Comparison of ENCODE assay signal across 24 cellular contexts in the genomic region with DNA sequence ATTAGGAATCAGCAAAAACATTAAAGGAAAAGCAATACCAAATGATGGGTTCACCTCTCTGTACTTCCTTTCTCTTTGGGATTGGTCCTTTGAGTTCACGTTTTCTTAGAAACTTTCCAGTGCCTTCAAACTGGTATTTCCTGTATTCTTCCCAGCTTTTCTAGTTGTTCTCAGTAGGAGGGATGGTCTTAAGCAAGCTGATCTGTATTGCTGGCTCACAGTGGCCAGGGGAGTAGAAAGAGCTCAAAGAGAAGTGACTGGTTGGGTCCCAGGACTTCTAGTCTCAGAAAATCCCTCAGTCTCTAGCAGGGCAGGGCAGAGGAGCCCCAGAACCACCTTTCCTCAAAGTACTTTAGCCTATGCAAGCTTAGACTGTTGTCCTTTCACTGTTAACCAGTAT. TPM values are rescaled to one million over a fixed set of nuclear protein-coding genes. Genes with fewer than 3 reads are reported as not detected.
A peak's percentile ranks its signal among the peaks of the same experiment; 100 is the strongest.
DNase-seq lines count a peak whose midpoint lies in the region; ATAC-seq, FAIRE-seq and TF ChIP-seq lines count a peak whose summit lies in the region.
"Had no signal": no experiment of that assay in that cellular context is flagged by ENCODE, and none has a peak within 500 bp of the region (broad histone marks: within the 10 kb centered on the region; RNA-seq: fewer than 3 reads in every experiment).

No MANE protein-coding gene starts in this region.

- no peak overlapping the region for H4K8ac ChIP-seq in H1 (ENCODE audit: extremely low read depth, insufficient read depth, low read length)

- H3K79me2 ChIP-seq in H1 (ENCODE audit: control insufficient read depth in 1 of 2, insufficient read depth in 2 of 2, low read length in 2 of 2): no peaks in the 10 kb centered on the region

- no peak for FAIRE-seq in H1 (lab: Jason Lieb, UNC)
- FAIRE-seq: A204.1, GM12878, HepG2 had no signal

- WGBS in HUES64: 45% methylated on average over 1 of the region's 1 CpG
- 45% methylated on average over 1 of the region's 1 CpG; no CpG with 5 or more reads in 1 of the 2 experiments for WGBS in H1 (ENCODE audit: extremely low coverage in 1 of 2, insufficient coverage in 1 of 2, insufficient read length in 1 of 2, insufficient replicate concordance in 2 of 2, low coverage in 1 of 2, low lambda C conversion rate in 2 of 2, missing lambda C conversion rate in 1 of 2), 2 experiments

- no peak for TF ChIP-seq EP300 in H1 (IDR thresholded peaks at IDR 0.05; ENCODE audit: borderline replicate concordance in 1 of 2, low read depth in 2 of 2, low read length in 2 of 2)

- no peak overlapping the region for H3K4ac ChIP-seq in H1 (replicated peaks; ENCODE audit: insufficient read length, low read depth, low read length)

- no peaks in the 10 kb centered on the region for H3K4me1 ChIP-seq in HUES64 (ENCODE audit: insufficient read depth, low read length)
- peaks cover 0 to 4% (median 1%) of the 10 kb centered on the region in 4 experiments; a peak in 1 of 7 replicates for H3K4me1 ChIP-seq in H1 (replicated peaks in 1 of 4; ENCODE audit: control insufficient read depth in 3 of 4, insufficient read depth in 4 of 4, low read length in 3 of 4)
- H3K4me1 ChIP-seq in naive thymus-derived CD4-positive, alpha-beta T cell (ENCODE audit: control insufficient read depth in 2 of 2, insufficient read depth in 2 of 2, low read length in 2 of 2): no peaks in the 10 kb centered on the region
- H3K4me1 ChIP-seq: BLaER1 had no signal

- no peak overlapping the region for H4K91ac ChIP-seq in H1 (replicated peaks; ENCODE audit: insufficient read length, low read length)

- no peak overlapping the region for H4K5ac ChIP-seq in H1 (ENCODE audit: insufficient read length, low read depth, low read length)

- no peak overlapping the region for H3K4me3 Mint-ChIP-seq in stimulated activated memory B cell treated with anti-CD40 and anti-IgM and Interleukin-4, amounts not matched to agents 10 μg/mL and 1 μg/mL and 100 μg/mL, for 72 hours
- H3K4me3 Mint-ChIP-seq in naive thymus-derived CD4-positive, alpha-beta T cell: no peak overlapping the region
- H3K4me3 Mint-ChIP-seq: CD4-positive, CD25-positive, alpha-beta regulatory T cell had no signal

- no peak overlapping the region for H2BK5ac ChIP-seq in H1 (ENCODE audit: low read depth, low read length)

- no peak overlapping the region for H3K14ac ChIP-seq in H1 (ENCODE audit: insufficient read length)

- TF ChIP-seq POLR2A in H1 (IDR thresholded peaks at IDR 0.05; ENCODE audit: control extremely low read depth in 1 of 2, low read depth in 2 of 2, low read length in 2 of 2): no peak

- H2BK15ac ChIP-seq in H1 (ENCODE audit: low read length): no peak overlapping the region

- H3K23me2 ChIP-seq in H1 (ENCODE audit: low read depth, low read length): no peaks in the 10 kb centered on the region

- no peak for TF ChIP-seq RAD21 in H1 (IDR thresholded peaks at IDR 0.05 in 1 of 2, conservative IDR thresholded peaks at IDR 0.05 in 1 of 2; ENCODE audit: low read depth in 2 of 2, low read length in 2 of 2)

- peak overlapping the region in 1 of 2 experiments; percentile 29; a peak in 1 of 4 replicates for H3K4me2 ChIP-seq in H1 (ENCODE audit: insufficient read depth in 1 of 2, low read depth in 2 of 2, low read length in 2 of 2)
- H3K4me2 ChIP-seq: BLaER1 had no signal

- H3K36me3 ChIP-seq in HUES64 (ENCODE audit: insufficient read depth, low read length) (no peaks in the 10 kb centered on the region), H1 (ENCODE audit: control insufficient read depth in 2 of 4, insufficient read depth in 4 of 4, low read length in 3 of 4) (no peaks in the 10 kb centered on the region)
- no peaks in the 10 kb centered on the region for H3K36me3 ChIP-seq in naive thymus-derived CD4-positive, alpha-beta T cell (ENCODE audit: control insufficient read depth in 2 of 3, insufficient read depth in 3 of 3, low read length in 3 of 3)
- H3K36me3 ChIP-seq: BLaER1 had no signal

- H3K56ac ChIP-seq in H1 (replicated peaks; ENCODE audit: insufficient read length, low read depth, low read length): no peak overlapping the region

- H3K9me3 ChIP-seq in HUES64 (ENCODE audit: insufficient read depth, low read depth, low read length) (peaks cover 8% of the 10 kb centered on the region; the same call in 1 of the 2 replicates), H1 (ENCODE audit: insufficient read depth in 2 of 2, low read depth in 1 of 2, low read length in 1 of 2) (peaks cover 0 to 2% of the 10 kb centered on the region in 2 experiments; a peak in 2 of 4 replicates)
- no peaks in the 10 kb centered on the region for H3K9me3 ChIP-seq in naive thymus-derived CD4-positive, alpha-beta T cell (ENCODE audit: control insufficient read depth in 2 of 3, low read length in 3 of 3)

- H3K27me3 Mint-ChIP-seq in stimulated activated memory B cell treated with anti-CD40 and anti-IgM and Interleukin-4, amounts not matched to agents 10 μg/mL and 1 μg/mL and 100 μg/mL, for 72 hours: no peaks in the 10 kb centered on the region
- H3K27me3 Mint-ChIP-seq in naive thymus-derived CD4-positive, alpha-beta T cell: peaks cover 0 to 11% (median 0%) of the 10 kb centered on the region in 5 donors

- H3K9ac ChIP-seq in HUES64 (ENCODE audit: low read depth, low read length): no peak overlapping the region
- no peak overlapping the region for H3K9ac ChIP-seq in H1 (replicated peaks in 1 of 4; ENCODE audit: extremely low read depth in 1 of 4, low read depth in 3 of 4, low read length in 3 of 4)
- H3K9ac ChIP-seq: BLaER1 had no signal

- no peak overlapping the region for H2BK12ac ChIP-seq in H1 (ENCODE audit: low read depth, low read length)

- CTCF ChIA-PET in H1 (lab: Charles Lee; ENCODE audit: partially characterized antibody): interaction anchor here (0.6 to 1.1 kb wide), 2 partner anchors 10 to 50 kb away, joined by 3 read pairs; no protein-coding TSS in a partner anchor
- CTCF ChIA-PET in naive thymus-derived CD4-positive, alpha-beta T cell (lab: Charles Lee): interaction anchor here (1.2 kb wide), 1 partner anchor 11 kb away, joined by 4 read pairs; no protein-coding TSS in a partner anchor

- H3K27ac ChIP-seq in HUES64 (ENCODE audit: low read depth, low read length) (peak overlapping the region; percentile 28; the same call in 1 of the 2 replicates), H1 (ENCODE audit: low read depth, low read length) (no peak overlapping the region)
- H3K27ac ChIP-seq in naive thymus-derived CD4-positive, alpha-beta T cell (ENCODE audit: low read depth, low read length): no peak overlapping the region
- H3K27ac ChIP-seq: BLaER1, HL-60 had no signal

- no peaks in the 10 kb centered on the region for H3K36me3 Mint-ChIP-seq in stimulated activated memory B cell treated with anti-CD40 and anti-IgM and Interleukin-4, amounts not matched to agents 10 μg/mL and 1 μg/mL and 100 μg/mL, for 72 hours
- H3K36me3 Mint-ChIP-seq in naive thymus-derived CD4-positive, alpha-beta T cell: peaks cover 0 to 2% (median 0%) of the 10 kb centered on the region in 5 donors
- H3K36me3 Mint-ChIP-seq: CD4-positive, CD25-positive, alpha-beta regulatory T cell had no signal

- H3K27me3 ChIP-seq in HUES64 (ENCODE audit: insufficient read depth, low read length) (no peaks in the 10 kb centered on the region), H1 (replicated peaks in 1 of 4; ENCODE audit: control insufficient read depth in 3 of 4, extremely low read depth in 1 of 4, insufficient read depth in 3 of 4, low read length in 3 of 4) (no peaks in the 10 kb centered on the region)
- H3K27me3 ChIP-seq in naive thymus-derived CD4-positive, alpha-beta T cell (ENCODE audit: control insufficient read depth in 2 of 2, insufficient read depth in 2 of 2, low read length in 2 of 2): no peaks in the 10 kb centered on the region
- H3K27me3 ChIP-seq: BLaER1 had no signal

- peak overlapping the region; percentile 17 for H3K27ac Mint-ChIP-seq in stimulated activated memory B cell treated with anti-CD40 and anti-IgM and Interleukin-4, amounts not matched to agents 10 μg/mL and 1 μg/mL and 100 μg/mL, for 72 hours
- H3K27ac Mint-ChIP-seq in naive thymus-derived CD4-positive, alpha-beta T cell: peak overlapping the region in 1 of 9 donors; percentile 36

- no peak overlapping the region for H2BK120ac ChIP-seq in H1 (replicated peaks; ENCODE audit: low read depth, low read length)

- H3K18ac ChIP-seq in H1 (ENCODE audit: extremely low read depth, low read length): no peak overlapping the region

- TF ChIP-seq CTCF in H1 (IDR thresholded peaks at IDR 0.05; ENCODE audit: control extremely low read depth in 1 of 3, insufficient read depth in 1 of 3, low read depth in 1 of 3, low read length in 3 of 3): no peak

- no peak overlapping the region for H3K23ac ChIP-seq in H1 (ENCODE audit: insufficient read length)

- no peak overlapping the region for H2AK5ac ChIP-seq in H1 (ENCODE audit: low read depth, low read length)

- H3K9me3 Mint-ChIP-seq in stimulated activated memory B cell treated with anti-CD40 and anti-IgM and Interleukin-4, amounts not matched to agents 10 μg/mL and 1 μg/mL and 100 μg/mL, for 72 hours: no peaks in the 10 kb centered on the region
- H3K9me3 Mint-ChIP-seq in naive thymus-derived CD4-positive, alpha-beta T cell: peaks cover 0 to 16% (median 4%) of the 10 kb centered on the region in 11 donors

- intact Hi-C loops in naive thymus-derived CD4-positive, alpha-beta T cell (cut with micrococcal nuclease): no loop called here

- H3K79me1 ChIP-seq in H1 (ENCODE audit: low read depth, low read length): no peaks in the 10 kb centered on the region

- ATAC-seq in stimulated activated memory B cell treated with anti-CD40 and anti-IgM and Interleukin-4, amounts not matched to agents 10 μg/mL and 1 μg/mL and 100 μg/mL, for 72 hours: no peak
- ATAC-seq in naive thymus-derived CD4-positive, alpha-beta T cell: no peak
- ATAC-seq: GM12878, HepG2, Panc1 had no signal

- POLR2A ChIA-PET in H1 (lab: Charles Lee; ENCODE audit: partially characterized antibody): interaction anchor here (3.5 kb wide), 1 partner anchor 11 kb away, joined by 24 read pairs; a partner anchor contains a TSS
- POLR2A ChIA-PET in naive thymus-derived CD4-positive, alpha-beta T cell (lab: Charles Lee): interaction anchor here (0.7 to 1.0 kb wide), 2 partner anchors 17 to 28 kb away, joined by 3 read pairs; no protein-coding TSS in a partner anchor

- no peaks in the 10 kb centered on the region for H4K20me1 ChIP-seq in H1 (replicated peaks in 1 of 2; ENCODE audit: control insufficient read depth in 1 of 2, insufficient read depth in 2 of 2, low read length in 2 of 2)
- H4K20me1 ChIP-seq: BLaER1 had no signal

- H2BK20ac ChIP-seq in H1 (ENCODE audit: low read length): no peak overlapping the region

- H3K4me1 Mint-ChIP-seq in stimulated activated memory B cell treated with anti-CD40 and anti-IgM and Interleukin-4, amounts not matched to agents 10 μg/mL and 1 μg/mL and 100 μg/mL, for 72 hours: no peaks in the 10 kb centered on the region
- peaks cover 0 to 7% (median 3%) of the 10 kb centered on the region in 7 donors for H3K4me1 Mint-ChIP-seq in naive thymus-derived CD4-positive, alpha-beta T cell

- H3K4me3 ChIP-seq in HUES64 (ENCODE audit: low read length) (no peak overlapping the region), H1 (ENCODE audit: extremely low read depth in 1 of 4, insufficient read depth in 2 of 4, low read depth in 3 of 4, low read length in 4 of 4) (peak overlapping the region in 1 of 4 experiments; percentile 4; a peak in 1 of 8 replicates)
- no peak overlapping the region for H3K4me3 ChIP-seq in naive thymus-derived CD4-positive, alpha-beta T cell (ENCODE audit: low read length)
- H3K4me3 ChIP-seq: BLaER1, GM12878 had no signal

- peak overlapping the region; percentile 42; the same call in 1 of the 2 replicates for H2AFZ ChIP-seq in H1 (ENCODE audit: low read length)

- peak; percentile 55 for DNase-seq in ELF-1 (ENCODE audit: low read depth, low spot score)
- DNase-seq in H1 (ENCODE audit: low read depth in 1 of 2, low spot score in 2 of 2): no peak
- no peak for DNase-seq in NCI-H1048 (lab: John Stamatoyannopoulos, UW)
- no peak for DNase-seq in dedifferentiated amniotic fluid mesenchymal stem cell (ENCODE audit: extremely low spot score)
- no peak for DNase-seq in naive thymus-derived CD4-positive, alpha-beta T cell
- DNase-seq: CD4-positive, CD25-positive, alpha-beta regulatory T cell; GDM1; GOT3; Karpas-422; NCI-H1105; NCI-H1436 treated with DMSO at 0.1 percent for 48 hours; NCI-H187 treated with DMSO at 0.1 percent for 48 hours; NCI-H2107; NCI-H524; NCI-H748 treated with DMSO at 0.1 percent for 48 hours; SHP77 treated with DMSO at 0.1 percent for 48 hours had no signal

RNA-seq across cellular contexts. Expression of a gene that starts 10.1 kb away (rescaled TPM):
- 16.1 TPM for polyA plus RNA-seq in HUES64 (2013, experiment 1 of 2)
- 16.3 TPM for polyA plus RNA-seq in HUES64 (2013, experiment 2 of 2)
- total RNA-seq in H1 (2021; fragmentation: NEBNext Ultra II Directional; extraction: Animal tissue kit (Norgen Biotek cat#: 25700)): 33.8 and 34.6 TPM in 2 replicates
- polyA plus RNA-seq in H1 (2011; rRNA removed): 7.4 and 11.1 TPM in 2 replicates
- 10.1 TPM for polyA plus RNA-seq in H1 (2011; cell fraction: cytosol; rRNA removed)
- polyA plus RNA-seq in H1 (2011; cell fraction: nucleus; rRNA removed): 13.1 TPM
- 16.1 to 24.1 TPM (median 16.9 TPM) in 4 replicates for polyA plus RNA-seq in H1 (2012, experiment 1 of 2)
- polyA plus RNA-seq in H1 (2012, experiment 2 of 2): 1.0 TPM
- polyA plus RNA-seq in H1 (2013, experiment 1 of 2): 12.8 TPM
- 11.4 TPM for polyA plus RNA-seq in H1 (2013, experiment 2 of 2)
- polyA minus RNA-seq in H1 (2011; rRNA and poly(A)+ RNA removed): 50.1 and 60.4 TPM in 2 replicates
- 25.6 TPM for polyA minus RNA-seq in H1 (2011; cell fraction: cytosol; rRNA and poly(A)+ RNA removed)
- 64.3 TPM for polyA minus RNA-seq in H1 (2011; cell fraction: nucleus; rRNA and poly(A)+ RNA removed)
- total RNA-seq in naive thymus-derived CD4-positive, alpha-beta T cell: 10 to 100 TPM; 47.3 to 91.4 (median 75.4) TPM
- polyA plus RNA-seq in naive thymus-derived CD4-positive, alpha-beta T cell: 10 to 100 TPM in 1 of 2 donors, 1 to 10 TPM in 1; 4.7 to 10.3 TPM
